8 cellular contexts compared by ENCODE assay signal in the genomic region with DNA sequence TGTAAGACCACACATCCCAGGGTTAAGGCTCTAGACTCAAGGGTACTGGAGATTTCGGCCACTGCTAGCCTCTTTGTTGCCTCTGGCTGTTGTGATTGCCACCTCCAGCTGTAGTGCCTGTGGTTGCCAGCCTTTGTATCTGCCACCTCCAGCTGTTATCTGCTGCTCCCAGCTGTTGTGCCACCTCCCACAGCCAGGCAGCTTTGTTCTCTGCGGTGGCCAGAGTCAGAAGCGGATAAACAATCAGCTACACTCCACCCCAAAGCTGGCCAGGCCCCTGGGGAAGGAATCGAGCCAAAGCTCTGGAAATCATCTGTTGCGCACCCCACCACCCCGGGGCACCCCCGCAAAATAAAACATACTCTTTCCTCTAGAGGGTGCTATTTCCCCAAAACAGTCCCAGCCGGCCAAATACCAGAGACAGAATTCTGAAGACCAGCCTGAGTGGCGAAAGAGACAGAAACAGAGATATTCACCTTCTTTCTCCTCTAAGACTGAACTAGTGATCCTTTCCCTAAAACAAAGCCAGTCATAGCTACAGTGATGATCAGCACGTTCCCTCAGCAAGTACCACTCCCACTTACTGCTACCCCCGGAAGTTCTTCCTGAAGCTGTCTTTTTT. TPM values are rescaled to one million over a fixed set of nuclear protein-coding genes. Genes with fewer than 3 reads are reported as not detected.
DNase-seq lines count a peak whose midpoint lies in the region; ATAC-seq and TF ChIP-seq lines count a peak whose summit lies in the region.

No MANE protein-coding gene starts in this region.

- intact Hi-C loops in right lobe of liver (cut with DNase I): no loop called here

- no peaks in the 10 kb centered on the region for H3K9me3 ChIP-seq in right lobe of liver

- H3K27me3 ChIP-seq in right lobe of liver: no peaks in the 10 kb centered on the region

- 11% methylated on average over 11 of the region's 11 CpGs for WGBS in right lobe of liver (ENCODE audit: insufficient coverage, low coverage, low lambda C conversion rate, missing lambda C conversion rate)

- TF ChIP-seq CTCF in VCaP (conservative IDR thresholded peaks at IDR 0.05): peak; percentile 23; the same call in 1 of the 2 replicates
- peak; percentile 49 to 62 (median 52) for TF ChIP-seq CTCF in right lobe of liver (IDR thresholded peaks at IDR 0.05)

- H3K4me1 ChIP-seq in right lobe of liver: peaks cover 0 to 14% (median 0%) of the 10 kb centered on the region in 4 donors

- DNase-seq in DMS53 treated with DMSO at 0.1 percent for 48 hours (lab: John Stamatoyannopoulos, UW; ENCODE audit: unreplicated experiment) (peak; percentile 9), M059J (ENCODE audit: low read depth) (peak; percentile 34), dermis blood vessel endothelial cell (peak; percentile 41), right lobe of liver (no peak), substantia nigra (lab: John Stamatoyannopoulos, UW) (peak in 48 of 49 donors; percentile 38 to 96 (median 85))

- no peaks in the 10 kb centered on the region for H3K36me3 ChIP-seq in right lobe of liver

- H3K27ac ChIP-seq in VCaP: no peak overlapping the region
- H3K27ac ChIP-seq in right lobe of liver: no peak overlapping the region
- H3K27ac ChIP-seq in substantia nigra (ENCODE audit: low read depth, low read length, poor library complexity, severe bottlenecking): peak overlapping the region; percentile 96

- no peak for TF ChIP-seq POLR2A in right lobe of liver (IDR thresholded peaks at IDR 0.05)

- ATAC-seq in GM21390 (IDR thresholded peaks at IDR 0.05; ENCODE audit: unreplicated experiment): peak; percentile 67
- peak; percentile 77 to 86 (median 84) for ATAC-seq in right lobe of liver
- no peak for ATAC-seq in GM18519 (IDR thresholded peaks at IDR 0.05; ENCODE audit: low FRiP score, unreplicated experiment)

- no peak overlapping the region for H3K4me3 ChIP-seq in right lobe of liver

RNA-seq across cellular contexts. Expression of gene PIGM, which starts 14.8 kb away (rescaled TPM):
- total RNA-seq in M059J (2014; rRNA removed; shearing (Covaris generic)): 3.4 and 4.0 TPM in 2 replicates
- total RNA-seq in dermis blood vessel endothelial cell (2.6 and 3.5 TPM in 2 replicates), right lobe of liver (1 to 10 TPM; 3.3 to 4.7 (median 3.9) TPM)

RNA-seq across cellular contexts. Expression of gene KCNJ10, which starts 23.4 kb away (rescaled TPM):
- total RNA-seq in M059J (2014; rRNA removed; shearing (Covaris generic)): not detected in 2 replicates
- not detected in 2 replicates for total RNA-seq in dermis blood vessel endothelial cell
- 1 to 10 TPM in 2 of 6 experiments, under 1 TPM in 3, not detected in 1; 0.23 to 3.1 (median 0.31) TPM for total RNA-seq in right lobe of liver

RNA-seq across cellular contexts. Expression of gene KCNJ9, which starts 34.7 kb away (rescaled TPM):
- not detected in 2 replicates for total RNA-seq in M059J (2014; rRNA removed; shearing (Covaris generic))
- total RNA-seq in dermis blood vessel endothelial cell: not detected in 2 replicates
- not detected for total RNA-seq in right lobe of liver

RNA-seq across cellular contexts. Expression of gene IGSF8, which starts 51.8 kb away (rescaled TPM):
- 11.4 and 29.9 TPM in 2 replicates for total RNA-seq in M059J (2014; rRNA removed; shearing (Covaris generic))
- total RNA-seq in dermis blood vessel endothelial cell: 13.4 and 16.6 TPM in 2 replicates
- total RNA-seq in right lobe of liver: 10 to 100 TPM; 27.5 to 45.7 (median 29.4) TPM

Comparison
In these comparisons a context has a peak if more than half of its experiments do, and no peak if none do; other contexts are left out.
1. DNase-seq: peak in DMS53 treated with DMSO at 0.1 percent for 48 hours (single experiment), M059J (single experiment), dermis blood vessel endothelial cell (single experiment) and substantia nigra (48 of 49); none in right lobe of liver (0 of 3).